In genomic region chr1:223771469-223771813, GRCh38 we compare ENCODE assay signal across 9 cellular contexts. TPM values are rescaled to one million over a fixed set of nuclear protein-coding genes. Genes with fewer than 3 reads are reported as not detected.
A peak's percentile ranks its signal among the peaks of the same experiment; 100 is the strongest.
DNase-seq lines count a peak whose midpoint lies in the region; ATAC-seq, FAIRE-seq and TF ChIP-seq lines count a peak whose summit lies in the region.
"Had no signal": no experiment of that assay in that cellular context is flagged by ENCODE, and none has a peak within 500 bp of the region (broad histone marks: within the 10 kb centered on the region; RNA-seq: fewer than 3 reads in every experiment).

No MANE protein-coding gene starts in this region.

- no peak for TF ChIP-seq POLR2A in endothelial cell of umbilical vein (IDR thresholded peaks at IDR 0.05; ENCODE audit: low read depth, low read length)

- no peaks in the 10 kb centered on the region for H3K27me3 Mint-ChIP-seq in activated naive CD8-positive, alpha-beta T cell treated with anti-CD3 and anti-CD28 coated beads, Interleukin-2, amount 50 U/mL, for 24 hours

- H3K36me3 ChIP-seq in MM.1S (replicated peaks; ENCODE audit: insufficient read depth, low read length) (peaks cover 4% of the 10 kb centered on the region; the same call in 1 of the 2 replicates), endothelial cell of umbilical vein (ENCODE audit: control insufficient read depth in 2 of 2, extremely low read depth in 1 of 2, insufficient read depth in 2 of 2, low read length in 2 of 2) (peaks cover 7 to 23% of the 10 kb centered on the region in 2 experiments), rectal smooth muscle tissue (ENCODE audit: control insufficient read depth, insufficient read depth, low read length) (peaks cover 26% of the 10 kb centered on the region)

- no peak overlapping the region for H3K4me3 Mint-ChIP-seq in activated naive CD8-positive, alpha-beta T cell treated with anti-CD3 and anti-CD28 coated beads, Interleukin-2, amount 50 U/mL, for 24 hours

- no peak overlapping the region for H3K27ac ChIP-seq in MM.1S (ENCODE audit: low read length)
- H3K27ac ChIP-seq in endothelial cell of umbilical vein (ENCODE audit: insufficient read depth, low read depth, low read length), result peak overlapping the region; percentile 78
- H3K27ac ChIP-seq in rectal smooth muscle tissue (ENCODE audit: low read depth, low read length), result peak overlapping the region; percentile 42

- no peak overlapping the region for H3K27ac Mint-ChIP-seq in activated naive CD8-positive, alpha-beta T cell treated with anti-CD3 and anti-CD28 coated beads, Interleukin-2, amount 50 U/mL, for 24 hours

- H3K27me3 ChIP-seq in MM.1S (replicated peaks; ENCODE audit: insufficient read depth, low read length) (no peaks in the 10 kb centered on the region), endothelial cell of umbilical vein (ENCODE audit: control insufficient read depth in 2 of 2, insufficient read depth in 2 of 2, low read length in 2 of 2) (no peaks in the 10 kb centered on the region), rectal smooth muscle tissue (ENCODE audit: control insufficient read depth, insufficient read depth, low read length) (no peaks in the 10 kb centered on the region)

- in situ Hi-C loops in GM13976 (cut with MboI; ENCODE audit: low sequenced_read_pairs, unreplicated experiment), result no loop called here

- H4K20me1 ChIP-seq in MM.1S (ENCODE audit: insufficient read depth, low read length), result no peaks in the 10 kb centered on the region
- no peaks in the 10 kb centered on the region for H4K20me1 ChIP-seq in endothelial cell of umbilical vein (replicated peaks; ENCODE audit: control insufficient read depth, extremely low read depth, insufficient read depth, low read length)

- TF ChIP-seq CTCF in GM13976 (IDR thresholded peaks at IDR 0.05; ENCODE audit: borderline replicate concordance, control extremely low read depth, extremely low read depth, insufficient read depth, missing control alignments) (no peak), MM.1S (IDR thresholded peaks at IDR 0.05; ENCODE audit: low read length) (no peak), endothelial cell of umbilical vein (IDR thresholded peaks at IDR 0.05; ENCODE audit: extremely low read depth in 1 of 2, insufficient read depth in 1 of 2, low read depth in 1 of 2, low read length in 2 of 2) (no peak)

- POLR2A ChIA-PET in endothelial cell of umbilical vein (lab: Charles Lee), result interaction anchor here (0.5 to 1.4 kb wide), 4 partner anchors 19 to 139 kb away, joined by 3 to 4 read pairs (median 4); no protein-coding TSS in a partner anchor

- CTCF ChIA-PET in endothelial cell of umbilical vein (lab: Charles Lee), result interaction anchor here (0.7 to 3.2 kb wide), 13 partner anchors 10 to 279 kb away, joined by 3 to 19 read pairs (median 4); no protein-coding TSS in a partner anchor

- BruUV-seq in endothelial cell of umbilical vein (replicated peaks; lab: Mats Ljungman, UMichigan), result no TSS peak

- no peaks in the 10 kb centered on the region for H3F3A ChIP-seq in MM.1S (ENCODE audit: insufficient read depth, low read length)

- dilution Hi-C loops in endothelial cell of umbilical vein (cut with MboI; ENCODE audit: extremely low pct_ligation_motif_present, low sequenced_read_pairs), result no loop called here

- intact Hi-C loops in endothelial cell of umbilical vein (cut with micrococcal nuclease), result no loop called here

- H3K4me1 ChIP-seq in MM.1S (ENCODE audit: low read length) (no peaks in the 10 kb centered on the region), endothelial cell of umbilical vein (ENCODE audit: control insufficient read depth, extremely low read depth, insufficient read depth, low read length) (peaks cover 62% of the 10 kb centered on the region), rectal smooth muscle tissue (ENCODE audit: control insufficient read depth, insufficient read depth, low read length) (peaks cover 3% of the 10 kb centered on the region)

- H2AFZ ChIP-seq in MM.1S (ENCODE audit: low read length) (no peak overlapping the region), endothelial cell of umbilical vein (ENCODE audit: low read depth, low read length) (no peak overlapping the region)

- peaks cover 40% of the 10 kb centered on the region for H3K36me3 Mint-ChIP-seq in activated naive CD8-positive, alpha-beta T cell treated with anti-CD3 and anti-CD28 coated beads, Interleukin-2, amount 50 U/mL, for 24 hours (ENCODE audit: low read depth)

- no peaks in the 10 kb centered on the region for H3K9me2 ChIP-seq in MM.1S (replicated peaks; ENCODE audit: insufficient read depth, low read length)

- H3K4me1 Mint-ChIP-seq in activated naive CD8-positive, alpha-beta T cell treated with anti-CD3 and anti-CD28 coated beads, Interleukin-2, amount 50 U/mL, for 24 hours, result peaks cover 34% of the 10 kb centered on the region

- H3K9me3 Mint-ChIP-seq in activated naive CD8-positive, alpha-beta T cell treated with anti-CD3 and anti-CD28 coated beads, Interleukin-2, amount 50 U/mL, for 24 hours, result no peaks in the 10 kb centered on the region

- no peak overlapping the region for H3K9ac ChIP-seq in MM.1S (ENCODE audit: low read length)
- peak overlapping the region; percentile 63 for H3K9ac ChIP-seq in endothelial cell of umbilical vein (replicated peaks; ENCODE audit: extremely low read depth, insufficient read depth, low read length)
- H3K9ac ChIP-seq in rectal smooth muscle tissue (ENCODE audit: low read length), result no peak overlapping the region

- H3K9me3 ChIP-seq in MM.1S (replicated peaks; ENCODE audit: insufficient read depth, low read length) (no peaks in the 10 kb centered on the region), endothelial cell of umbilical vein (replicated peaks; ENCODE audit: control insufficient read depth, insufficient read depth, low read length) (no peaks in the 10 kb centered on the region)

- no peak for ATAC-seq in activated naive CD8-positive, alpha-beta T cell treated with anti-CD3 and anti-CD28 coated beads, Interleukin-2, amount 50 U/mL, for 24 hours

- H3K79me2 ChIP-seq in MM.1S (ENCODE audit: low read length) (no peaks in the 10 kb centered on the region), endothelial cell of umbilical vein (ENCODE audit: control insufficient read depth, insufficient read depth, low read length) (peaks cover 2% of the 10 kb centered on the region)

- H3K4me2 ChIP-seq in MM.1S (ENCODE audit: low read depth, low read length), result no peak overlapping the region
- H3K4me2 ChIP-seq in endothelial cell of umbilical vein (ENCODE audit: insufficient read depth, low read length), result peak overlapping the region; percentile 9

- peak; percentile 12 for FAIRE-seq in endothelial cell of umbilical vein (lab: Jason Lieb, UNC)

- H3K4me3 ChIP-seq in MM.1S (ENCODE audit: low read length) (no peak overlapping the region), endothelial cell of umbilical vein (replicated peaks in 1 of 3; ENCODE audit: insufficient read depth in 1 of 3, low read depth in 1 of 3, low read length in 3 of 3) (peak overlapping the region in 1 of 3 experiments; percentile 2), rectal smooth muscle tissue (ENCODE audit: low read length) (no peak overlapping the region)

- DNase-seq in GM13976 (ENCODE audit: low spot score), result peak; percentile 37
- peak; percentile 0 for DNase-seq in MM.1S
- DNase-seq in endothelial cell of umbilical vein (ENCODE audit: low read depth, low spot score), result no peak
- DNase-seq in middle frontal gyrus (ENCODE audit: extremely low spot score, low spot score), result no peak
- no peak for DNase-seq in KG1 (lab: John Stamatoyannopoulos, UW)
- no peak for DNase-seq in activated naive CD8-positive, alpha-beta T cell treated with anti-CD3 and anti-CD28 coated beads, Interleukin-2, amount 50 U/mL, for 24 hours
- DNase-seq in NCI-H510A (lab: John Stamatoyannopoulos, UW), result no peak
- DNase-seq: NCI-H1092 had no signal

- H3K9me1 ChIP-seq in endothelial cell of umbilical vein (replicated peaks; ENCODE audit: control insufficient read depth, extremely low read depth, insufficient read depth, low read length), result no peaks in the 10 kb centered on the region

TF ChIP-seq in endothelial cell of umbilical vein, 7 proteins besides CTCF, POLR2A, EP300 and RAD21:
- no peak for TF ChIP-seq EZH2 (IDR thresholded peaks at IDR 0.05; ENCODE audit: borderline replicate concordance, low read depth, low read length, severe bottlenecking)
- no peak for TF ChIP-seq MAX (IDR thresholded peaks at IDR 0.05; ENCODE audit: insufficient read depth, insufficient read length)
- TF ChIP-seq POLR2AphosphoS5 (IDR thresholded peaks at IDR 0.05; ENCODE audit: insufficient read depth, low read depth, low read length), result no peak
- TF ChIP-seq MYC (IDR thresholded peaks at IDR 0.05; ENCODE audit: low read depth, low read length), result no peak
- TF ChIP-seq JUN (IDR thresholded peaks at IDR 0.05; ENCODE audit: borderline replicate concordance, insufficient read depth, insufficient read length, low read depth), result no peak
- no peak for TF ChIP-seq GATA2 (IDR thresholded peaks at IDR 0.05; ENCODE audit: insufficient read depth, insufficient read length, low read depth, low read length)

RNA-seq across cellular contexts. Expression of gene CAPN2, which starts 59.1 kb away (rescaled TPM):
- total RNA-seq in endothelial cell of umbilical vein, result 316 and 420 TPM in 2 replicates
- 82.0 and 110 TPM in 2 replicates for polyA plus RNA-seq in endothelial cell of umbilical vein
- polyA plus RNA-seq in endothelial cell of umbilical vein (2011; cell fraction: cytosol; rRNA removed), result 160 and 168 TPM in 2 replicates
- 332 and 370 TPM in 2 replicates for polyA plus RNA-seq in endothelial cell of umbilical vein (2011; cell fraction: nucleus; rRNA removed)
- polyA plus RNA-seq in endothelial cell of umbilical vein (2012), result 262 and 405 TPM in 2 replicates
- polyA minus RNA-seq in endothelial cell of umbilical vein, result 205 and 211 TPM in 2 replicates
- 44.4 TPM for polyA minus RNA-seq in endothelial cell of umbilical vein (2011; cell fraction: cytosol; rRNA and poly(A)+ RNA removed)
- polyA minus RNA-seq in endothelial cell of umbilical vein (2011; cell fraction: nucleus; rRNA and poly(A)+ RNA removed), result 100 and 114 TPM in 2 replicates

Comparison
In these comparisons a context has a peak if more than half of its experiments do, and no peak if none do; other contexts are left out.
1. DNase-seq: peak in GM13976 (single experiment) and MM.1S (single experiment); none in endothelial cell of umbilical vein (single experiment), middle frontal gyrus (single experiment), KG1 (single experiment), activated naive CD8-positive, alpha-beta T cell treated with anti-CD3 and anti-CD28 coated beads, Interleukin-2, amount 50 U/mL, for 24 hours (single experiment) and NCI-H510A (single experiment).